In genomic region chr10:89627863-89628262, GRCh38 we compare ENCODE assay signal across 25 cellular contexts.
"Had no signal": no experiment of that assay in that cellular context is flagged by ENCODE, and none has a peak within 500 bp of the region (broad histone marks: within the 10 kb centered on the region; RNA-seq: fewer than 3 reads in every experiment).

No MANE protein-coding gene starts in this region.

- H2AFZ ChIP-seq: PC-9 had no signal

- FAIRE-seq: colon, K562, TTC549 had no signal

- DNase-seq: activated CD4-positive, alpha-beta T cell treated with anti-CD3 and anti-CD28 coated beads for 4 hours; activated CD8-positive, alpha-beta memory T cell treated with anti-CD3 and anti-CD28 coated beads, Interleukin-2, amount 50 U/mL, for 4 hours; activated CD8-positive, alpha-beta T cell treated with anti-CD3 and anti-CD28 coated beads for 36 hours; activated naive CD4-positive, alpha-beta T cell treated with anti-CD3 and anti-CD28 coated beads, Interleukin-2, amount 50 U/mL, for 16 hours; activated naive CD8-positive, alpha-beta T cell treated with anti-CD3 and anti-CD28 coated beads, Interleukin-2, amount 10 ng/mL, durations not matched to agents 7 days and 5 days; activated T-cell treated with anti-CD3 and anti-CD28 coated beads, Interleukin-2, amount 50 U/mL, for 72 hours; adrenal gland; cerebellar nuclear complex; NCI-H1048; NCI-H1417; NCI-H2029; NCI-H2107; NCI-H2171 treated with DMSO at 0.1 percent for 48 hours; NCI-H226; NCI-H526; NCI-H774; PC-9; SJCRH30; SK-N-SH; T-helper 17 cell; T-helper 9 cell had no signal

- H3K9ac ChIP-seq: SK-N-SH had no signal

- H3K9me3 ChIP-seq: adrenal gland, SJCRH30, SK-N-SH had no signal

- H3K36me3 ChIP-seq: adrenal gland, SJCRH30 had no signal

- H3K4me2 ChIP-seq: PC-9, SK-N-SH had no signal

- ATAC-seq: activated CD4-positive, CD25-positive, alpha-beta regulatory T cell treated with anti-CD3 and anti-CD28 coated beads, Interleukin-2, amount 50 U/mL, for 24 hours; activated CD8-positive, alpha-beta T cell treated with anti-CD3 and anti-CD28 coated beads for 36 hours; activated T-cell treated with anti-CD3 and anti-CD28 coated beads, Interleukin-2, amount 50 U/mL, for 72 hours; K562; T-helper 17 cell had no signal

- H3K4me3 ChIP-seq: adrenal gland, K562, PC-9, SJCRH30 had no signal

- H3K27ac ChIP-seq: adrenal gland, PC-9, SJCRH30 had no signal

- H3K27me3 ChIP-seq: adrenal gland, SJCRH30 had no signal

- H3K4me1 ChIP-seq: SJCRH30 had no signal
